26 cellular contexts compared by ENCODE assay signal in the genomic region with DNA sequence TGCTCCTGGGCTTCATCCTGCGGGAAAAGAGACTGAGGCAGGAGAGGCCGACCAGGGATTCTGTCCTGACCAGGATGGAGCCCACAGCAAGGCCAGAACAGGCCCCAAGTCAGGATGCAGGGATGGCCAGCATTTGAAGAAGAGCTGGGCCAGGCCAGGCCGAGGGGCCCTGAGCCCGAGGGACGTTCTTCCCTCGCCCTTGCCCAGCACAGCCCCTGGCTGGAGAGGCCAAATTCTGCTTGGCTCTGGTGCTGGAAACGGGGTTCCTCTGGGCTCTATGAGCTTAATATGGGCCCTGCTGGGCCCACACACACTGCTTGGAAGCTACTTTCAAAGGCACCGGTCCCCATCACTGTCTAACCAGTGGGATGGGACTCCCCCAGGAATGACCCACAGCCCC. TPM values are rescaled to one million over a fixed set of nuclear protein-coding genes. Genes with fewer than 3 reads are reported as not detected.
DNase-seq lines count a peak whose midpoint lies in the region; ATAC-seq and TF ChIP-seq lines count a peak whose summit lies in the region.
"Had no signal": no experiment of that assay in that cellular context is flagged by ENCODE, and none has a peak within 500 bp of the region (broad histone marks: within the 10 kb centered on the region; RNA-seq: fewer than 3 reads in every experiment).

No MANE protein-coding gene starts in this region.

- H3K9me3 Mint-ChIP-seq in CD4-positive, alpha-beta T cell, result no peaks in the 10 kb centered on the region
- H3K9me3 Mint-ChIP-seq in CD4-positive, alpha-beta memory T cell, result no peaks in the 10 kb centered on the region
- H3K9me3 Mint-ChIP-seq in central memory CD8-positive, alpha-beta T cell, result no peaks in the 10 kb centered on the region
- H3K9me3 Mint-ChIP-seq in natural killer cell treated with Interleukin-12 subunit alpha and Interleukin-12 subunit beta and Interleukin-15 and Interleukin-18, amount 100 ng/mL, for 72 hours, result no peaks in the 10 kb centered on the region
- H3K9me3 Mint-ChIP-seq: H9 had no signal

- ATAC-seq in CD4-positive, alpha-beta T cell (ENCODE audit: poor library complexity), result no peak
- no peak for ATAC-seq in central memory CD8-positive, alpha-beta T cell (replicated peaks; ENCODE audit: extremely low read depth, poor library complexity, severe bottlenecking)
- no peak for ATAC-seq in natural killer cell treated with Interleukin-12 subunit alpha and Interleukin-12 subunit beta and Interleukin-15 and Interleukin-18, amount 100 ng/mL, for 72 hours
- ATAC-seq in HG02610 (IDR thresholded peaks at IDR 0.05; ENCODE audit: unreplicated experiment), result no peak
- ATAC-seq: PC-3, Right ventricle myocardium inferior had no signal

- H3K4me1 ChIP-seq in CD4-positive, alpha-beta memory T cell (ENCODE audit: insufficient read depth, low read length), result peaks cover 75% of the 10 kb centered on the region
- H3K4me1 ChIP-seq: SJSA1 had no signal

- intact Hi-C loops in CD4-positive, alpha-beta T cell (cut with DNase I, micrococcal nuclease), result loop anchor here (5.0 kb wide), 2 partner anchors 33 to 42 kb away; partner anchors contain the start of gene APOBEC3F (in 1 of the 2)
- intact Hi-C loops in CD4-positive, alpha-beta memory T cell (cut with micrococcal nuclease), result no loop called here

- no peaks in the 10 kb centered on the region for H3K9me3 ChIP-seq in CD4-positive, alpha-beta T cell (ENCODE audit: control insufficient read depth, low read length)
- no peaks in the 10 kb centered on the region for H3K9me3 ChIP-seq in CD4-positive, alpha-beta memory T cell (ENCODE audit: control insufficient read depth in 1 of 2, low read length in 2 of 2)
- H3K9me3 ChIP-seq: SJSA1 had no signal

- peaks cover 39% of the 10 kb centered on the region for H3K4me1 Mint-ChIP-seq in CD4-positive, alpha-beta T cell (ENCODE audit: low read depth)
- H3K4me1 Mint-ChIP-seq in CD4-positive, alpha-beta memory T cell, result peaks cover 29 to 85% (median 58%) of the 10 kb centered on the region in 4 donors
- peaks cover 85% of the 10 kb centered on the region for H3K4me1 Mint-ChIP-seq in central memory CD8-positive, alpha-beta T cell
- peaks cover 71 to 72% of the 10 kb centered on the region in 2 donors for H3K4me1 Mint-ChIP-seq in natural killer cell treated with Interleukin-12 subunit alpha and Interleukin-12 subunit beta and Interleukin-15 and Interleukin-18, amount 100 ng/mL, for 72 hours (ENCODE audit: low read depth in 2 of 2)

- peak overlapping the region; percentile 14 for H3K27ac Mint-ChIP-seq in CD4-positive, alpha-beta T cell
- peak overlapping the region in 6 of 7 donors; percentile 13 to 89 (median 40) for H3K27ac Mint-ChIP-seq in CD4-positive, alpha-beta memory T cell
- peak overlapping the region; percentile 59 for H3K27ac Mint-ChIP-seq in central memory CD8-positive, alpha-beta T cell (ENCODE audit: low read depth)
- peak overlapping the region; percentile 96 to 98 for H3K27ac Mint-ChIP-seq in natural killer cell treated with Interleukin-12 subunit alpha and Interleukin-12 subunit beta and Interleukin-15 and Interleukin-18, amount 100 ng/mL, for 72 hours
- H3K27ac Mint-ChIP-seq: H9 had no signal

- H3K27me3 ChIP-seq in CD4-positive, alpha-beta T cell (ENCODE audit: control insufficient read depth, insufficient read depth, low read length), result no peaks in the 10 kb centered on the region
- H3K27me3 ChIP-seq in CD4-positive, alpha-beta memory T cell (ENCODE audit: insufficient read depth, low read length), result no peaks in the 10 kb centered on the region
- H3K27me3 ChIP-seq: SJSA1 had no signal

- H3K36me3 ChIP-seq in CD4-positive, alpha-beta memory T cell (ENCODE audit: insufficient read depth, low read length), result peaks cover 20% of the 10 kb centered on the region

- peaks cover 60% of the 10 kb centered on the region for H3K36me3 Mint-ChIP-seq in CD4-positive, alpha-beta T cell (ENCODE audit: low read depth)
- peaks cover 27 to 52% of the 10 kb centered on the region in 2 donors for H3K36me3 Mint-ChIP-seq in CD4-positive, alpha-beta memory T cell
- H3K36me3 Mint-ChIP-seq in central memory CD8-positive, alpha-beta T cell (ENCODE audit: insufficient read depth), result peaks cover 61% of the 10 kb centered on the region
- H3K36me3 Mint-ChIP-seq in natural killer cell treated with Interleukin-12 subunit alpha and Interleukin-12 subunit beta and Interleukin-15 and Interleukin-18, amount 100 ng/mL, for 72 hours, result peaks cover 9% of the 10 kb centered on the region

- CTCF ChIA-PET in CD4-positive, alpha-beta T cell (lab: Charles Lee), result no interaction called here
- CTCF ChIA-PET in CD4-positive, alpha-beta memory T cell (lab: Charles Lee; ENCODE audit: partially characterized antibody), result no interaction called here

- no peak for TF ChIP-seq CTCF in CD4-positive, alpha-beta T cell (IDR thresholded peaks at IDR 0.05)

- H3K4me3 ChIP-seq in CD4-positive, alpha-beta memory T cell (ENCODE audit: low read length in 2 of 2), result no peak overlapping the region
- H3K4me3 ChIP-seq: GM23248, SJSA1 had no signal

- no peak overlapping the region for H3K4me3 Mint-ChIP-seq in CD4-positive, alpha-beta T cell
- no peak overlapping the region for H3K4me3 Mint-ChIP-seq in CD4-positive, alpha-beta memory T cell
- no peak overlapping the region for H3K4me3 Mint-ChIP-seq in central memory CD8-positive, alpha-beta T cell
- no peak overlapping the region for H3K4me3 Mint-ChIP-seq in natural killer cell treated with Interleukin-12 subunit alpha and Interleukin-12 subunit beta and Interleukin-15 and Interleukin-18, amount 100 ng/mL, for 72 hours
- H3K4me3 Mint-ChIP-seq: H9 had no signal

- no peak overlapping the region for H3K27ac ChIP-seq in CD4-positive, alpha-beta T cell (ENCODE audit: low read depth, low read length)
- H3K27ac ChIP-seq in CD4-positive, alpha-beta memory T cell (ENCODE audit: low read depth, low read length), result no peak overlapping the region
- H3K27ac ChIP-seq: GM23248, SJSA1 had no signal

- H3K27me3 Mint-ChIP-seq in CD4-positive, alpha-beta T cell, result no peaks in the 10 kb centered on the region
- no peaks in the 10 kb centered on the region for H3K27me3 Mint-ChIP-seq in CD4-positive, alpha-beta memory T cell
- no peaks in the 10 kb centered on the region for H3K27me3 Mint-ChIP-seq in central memory CD8-positive, alpha-beta T cell
- H3K27me3 Mint-ChIP-seq in natural killer cell treated with Interleukin-12 subunit alpha and Interleukin-12 subunit beta and Interleukin-15 and Interleukin-18, amount 100 ng/mL, for 72 hours, result no peaks in the 10 kb centered on the region

- POLR2A ChIA-PET in CD4-positive, alpha-beta T cell (lab: Charles Lee), result no interaction called here
- POLR2A ChIA-PET in CD4-positive, alpha-beta memory T cell (lab: Charles Lee; ENCODE audit: partially characterized antibody), result no interaction called here

- no peak for DNase-seq in CD4-positive, alpha-beta T cell
- DNase-seq in CD4-positive, alpha-beta memory T cell, result no peak
- no peak for DNase-seq in central memory CD8-positive, alpha-beta T cell (ENCODE audit: low spot score in 2 of 2)
- no peak for DNase-seq in natural killer cell treated with Interleukin-12 subunit alpha and Interleukin-12 subunit beta and Interleukin-15 and Interleukin-18, amount 100 ng/mL, for 72 hours (ENCODE audit: low spot score)
- no peak for DNase-seq in COLO829 (ENCODE audit: low spot score)
- DNase-seq in superior temporal gyrus (ENCODE audit: extremely low spot score), result no peak
- DNase-seq: C1 segment of cervical spinal cord, DMS53, GM23248, H9, KBM-7, MV-4-11, NCI-H1105 treated with DMSO at 0.1 percent for 48 hours, NCI-H146, NCI-H1930, NCI-H2107, NCI-H446, NCI-H524 treated with DMSO at 0.1 percent for 48 hours, NCI-H774, PC-3 had no signal

RNA-seq across cellular contexts. Expression of gene APOBEC3G, which starts 7.6 kb away (rescaled TPM):
- 10 to 100 TPM; 18.8 to 20.6 TPM for total RNA-seq in CD4-positive, alpha-beta T cell
- 10 to 100 TPM; 44.5 to 47.5 TPM for total RNA-seq in CD4-positive, alpha-beta memory T cell
- 100 to 1,000 TPM in 1 of 2 donors, 10 to 100 TPM in 1; 98.5 to 110 TPM for polyA plus RNA-seq in CD4-positive, alpha-beta memory T cell
- 100 to 1,000 TPM; 105 to 169 TPM for total RNA-seq in natural killer cell treated with Interleukin-12 subunit alpha and Interleukin-12 subunit beta and Interleukin-15 and Interleukin-18, amount 100 ng/mL, for 72 hours

RNA-seq across cellular contexts. Expression of gene APOBEC3H, which starts 12.4 kb away (rescaled TPM):
- total RNA-seq in CD4-positive, alpha-beta T cell, result under 1 TPM; 0.67 to 0.85 TPM
- 1 to 10 TPM; 7.5 to 8.5 TPM for total RNA-seq in CD4-positive, alpha-beta memory T cell
- polyA plus RNA-seq in CD4-positive, alpha-beta memory T cell, result 1 to 10 TPM; 5.7 to 6.2 TPM
- 1 to 10 TPM; 6.2 to 6.9 TPM for total RNA-seq in natural killer cell treated with Interleukin-12 subunit alpha and Interleukin-12 subunit beta and Interleukin-15 and Interleukin-18, amount 100 ng/mL, for 72 hours
- total RNA-seq: A673, Daoy, GM23248, RPMI7951, SJSA1 had no signal
- polyA plus RNA-seq: GM23248 had no signal

RNA-seq across cellular contexts. Expression of gene APOBEC3F, which starts 44.0 kb away (rescaled TPM):
- 1 to 10 TPM; 4.3 to 6.5 TPM for total RNA-seq in CD4-positive, alpha-beta T cell
- 10 to 100 TPM; 18.3 to 18.4 TPM for total RNA-seq in CD4-positive, alpha-beta memory T cell
- 10 to 100 TPM in 1 of 2 donors, 1 to 10 TPM in 1; 3.3 to 15.4 TPM for polyA plus RNA-seq in CD4-positive, alpha-beta memory T cell
- 10 to 100 TPM; 21.7 to 31.6 TPM for total RNA-seq in natural killer cell treated with Interleukin-12 subunit alpha and Interleukin-12 subunit beta and Interleukin-15 and Interleukin-18, amount 100 ng/mL, for 72 hours
- total RNA-seq: PC-3 had no signal

Comparison
In these comparisons a context has a peak if more than half of its experiments do, and no peak if none do; other contexts are left out.
1. H3K27ac Mint-ChIP-seq: peak in every context shown above with its lines; median percentile 97 in natural killer cell treated with Interleukin-12 subunit alpha and Interleukin-12 subunit beta and Interleukin-15 and Interleukin-18, amount 100 ng/mL, for 72 hours; 59 in central memory CD8-positive, alpha-beta T cell; 40 in CD4-positive, alpha-beta memory T cell; 14 in CD4-positive, alpha-beta T cell.